Comparison of ENCODE assay signal across 2 cellular contexts in genomic region chr10:96097865-96098264, GRCh38.
TF ChIP-seq lines count a peak whose summit lies in the region.

No MANE protein-coding gene starts in this region.

TF ChIP-seq in HepG2, 621 proteins besides CTCF, POLR2A, EP300 and RAD21:
- TF ChIP-seq TFDP2 (CRISPR knock-in tag; IDR thresholded peaks at IDR 0.05), result no peak
- TF ChIP-seq MYC (CRISPR knock-in tag; IDR thresholded peaks at IDR 0.05; ENCODE audit: borderline replicate concordance), result no peak
- no peak for TF ChIP-seq CHD2 (IDR thresholded peaks at IDR 0.05; ENCODE audit: low read depth, low read length)
- no peak for TF ChIP-seq ZNF451 (CRISPR knock-in tag; IDR thresholded peaks at IDR 0.05)
- TF ChIP-seq ZNF780A (CRISPR knock-in tag; IDR thresholded peaks at IDR 0.05), result peak; percentile 93; the same call in 1 of the 2 replicates

TF ChIP-seq in K562, 482 proteins besides CTCF, POLR2A, EP300 and RAD21:
- TF ChIP-seq SMARCC2 (IDR thresholded peaks at IDR 0.05; ENCODE audit: low read depth) (no peak), ZFPM2 (CRISPR knock-in tag; IDR thresholded peaks at IDR 0.05) (no peak), SRSF1 (IDR thresholded peaks at IDR 0.05; ENCODE audit: low read depth, low read length) (no peak), RUNX1 (IDR thresholded peaks at IDR 0.05; ENCODE audit: low read depth) (no peak), TBL1XR1 (IDR thresholded peaks at IDR 0.05; ENCODE audit: low read length in 2 of 2) (no peak), CHD4 (IDR thresholded peaks at IDR 0.05; ENCODE audit: insufficient read depth, insufficient replicate concordance, low read depth, low read length, poor library complexity, severe bottlenecking) (no peak), ZNF140 (CRISPR knock-in tag; IDR thresholded peaks at IDR 0.05) (no peak), PHF8 (IDR thresholded peaks at IDR 0.05; ENCODE audit: borderline replicate concordance, low read length) (no peak), TEAD1 (CRISPR knock-in tag; IDR thresholded peaks at IDR 0.05) (no peak)
- TF ChIP-seq, protein P1, sequence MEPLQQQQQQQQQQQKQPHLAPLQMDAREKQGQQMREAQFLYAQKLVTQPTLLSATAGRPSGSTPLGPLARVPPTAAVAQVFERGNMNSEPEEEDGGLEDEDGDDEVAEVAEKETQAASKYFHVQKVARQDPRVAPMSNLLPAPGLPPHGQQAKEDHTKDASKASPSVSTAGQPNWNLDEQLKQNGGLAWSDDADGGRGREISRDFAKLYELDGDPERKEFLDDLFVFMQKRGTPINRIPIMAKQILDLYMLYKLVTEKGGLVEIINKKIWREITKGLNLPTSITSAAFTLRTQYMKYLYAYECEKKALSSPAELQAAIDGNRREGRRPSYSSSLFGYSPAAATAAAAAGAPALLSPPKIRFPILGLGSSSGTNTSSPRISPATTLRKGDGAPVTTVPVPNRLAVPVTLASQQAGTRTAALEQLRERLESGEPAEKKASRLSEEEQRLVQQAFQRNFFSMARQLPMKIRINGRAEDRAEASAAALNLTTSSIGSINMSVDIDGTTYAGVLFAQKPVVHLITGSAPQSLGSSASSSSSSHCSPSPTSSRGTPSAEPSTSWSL (CRISPR knock-in tag; IDR thresholded peaks at IDR 0.05; ENCODE audit: borderline replicate concordance), result no peak
